ENCODE assay signal across 8 cellular contexts in the genomic region with DNA sequence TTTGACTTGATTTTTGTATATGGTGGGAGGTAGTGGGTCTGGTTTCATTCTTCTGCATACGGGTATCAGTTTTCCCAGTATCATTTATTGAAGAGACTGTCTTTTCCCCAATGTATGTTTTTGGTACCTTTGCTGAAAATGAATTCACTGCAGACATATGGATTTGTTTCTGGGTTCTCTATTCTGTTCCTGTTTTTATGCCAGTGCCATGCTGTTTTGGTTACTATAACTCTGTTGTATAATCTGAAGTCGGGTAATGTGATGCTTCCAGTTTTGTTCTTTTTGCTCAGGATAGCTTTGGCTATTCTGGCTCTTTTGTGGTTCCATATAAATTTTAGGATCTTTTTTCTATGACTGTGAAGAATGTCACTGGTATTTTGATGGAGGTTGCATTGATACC. TPM values are rescaled to one million over a fixed set of nuclear protein-coding genes. Genes with fewer than 3 reads are reported as not detected.
DNase-seq lines count a peak whose midpoint lies in the region; TF ChIP-seq lines count a peak whose summit lies in the region.

No MANE protein-coding gene starts in this region.

- H3K4me3 ChIP-seq in BE2C (ENCODE audit: low read depth, low read length) (peak overlapping the region; percentile 91), Karpas-422 (ENCODE audit: low read length) (peak overlapping the region; percentile 93), neural cell (ENCODE audit: low read length) (peak overlapping the region; percentile 90)

- H3K36me3 Mint-ChIP-seq in dendritic cell treated with granulocyte-macrophage colony-stimulating factor and Interleukin-4, amounts not matched to agents 40 ng/mL and 50 ng/mL, for 4 days (ENCODE audit: low read depth): peaks cover 48% of the 10 kb centered on the region

- H3K36me3 ChIP-seq in BE2C (peaks cover 23% of the 10 kb centered on the region), Karpas-422 (ENCODE audit: insufficient read depth, low read length) (peaks cover 21% of the 10 kb centered on the region), neural cell (ENCODE audit: insufficient read depth, low read length) (peaks cover 10% of the 10 kb centered on the region)

- no peak for TF ChIP-seq CTCF in BE2C (IDR thresholded peaks at IDR 0.05; ENCODE audit: low read depth, low read length)
- TF ChIP-seq CTCF in neural cell (IDR thresholded peaks at IDR 0.05; ENCODE audit: poor library complexity, severe bottlenecking): no peak

- H4K20me1 ChIP-seq in Karpas-422 (ENCODE audit: insufficient read depth, low read depth, low read length) (0 out of 2 replicates have a peak, but pooled peaks cover 2% of the 10 kb centered on the region), neural cell (ENCODE audit: insufficient read depth) (no peaks in the 10 kb centered on the region)

- H2AFZ ChIP-seq in Karpas-422 (ENCODE audit: low read length) (no peak overlapping the region), neural cell (ENCODE audit: low read depth, low read length) (peak overlapping the region; percentile 85)

- TF ChIP-seq EP300 in neural cell (conservative IDR thresholded peaks at IDR 0.05; ENCODE audit: poor library complexity, severe bottlenecking): no peak

- H3K4me2 ChIP-seq in Karpas-422 (ENCODE audit: low read depth, low read length, poor library complexity, severe bottlenecking): peak overlapping the region; percentile 72
- peak overlapping the region; percentile 72 for H3K4me2 ChIP-seq in neural cell (ENCODE audit: low read length)

- H3K4me3 Mint-ChIP-seq in dendritic cell treated with granulocyte-macrophage colony-stimulating factor and Interleukin-4, amounts not matched to agents 40 ng/mL and 50 ng/mL, for 4 days: peak overlapping the region; percentile 99

- no peak for DNase-seq in BE2C
- DNase-seq in Karpas-422: no peak
- DNase-seq in GM19238 (ENCODE audit: insufficient read length, low spot score): no peak
- DNase-seq in activated effector memory CD4-positive, alpha-beta T cell treated with Interleukin-2 at 50 U/mL for 16 hours: no peak
- DNase-seq in stimulated activated naive CD4-positive, alpha-beta T cell treated with Interleukin-2 at 50 U/mL for 16 hours (lab: John Stamatoyannopoulos, UW): no peak
- DNase-seq in stimulated activated CD8-positive, alpha-beta memory T cell treated with anti-CD3 and anti-CD28 coated beads, Interleukin-4, amount 100 ng/mL, for 48 hours: no peak

- H3F3A ChIP-seq in neural cell (ENCODE audit: insufficient read depth, low read length, poor library complexity, severe bottlenecking): peaks cover 5% of the 10 kb centered on the region

- peak overlapping the region; percentile 97 for H3K27ac Mint-ChIP-seq in dendritic cell treated with granulocyte-macrophage colony-stimulating factor and Interleukin-4, amounts not matched to agents 40 ng/mL and 50 ng/mL, for 4 days

- H3K9me2 ChIP-seq in Karpas-422 (replicated peaks; ENCODE audit: insufficient read depth, low read length) (no peaks in the 10 kb centered on the region), neural cell (ENCODE audit: insufficient read depth, low read length) (no peaks in the 10 kb centered on the region)

- no peaks in the 10 kb centered on the region for H3K27me3 Mint-ChIP-seq in dendritic cell treated with granulocyte-macrophage colony-stimulating factor and Interleukin-4, amounts not matched to agents 40 ng/mL and 50 ng/mL, for 4 days

- H3K9me3 ChIP-seq in BE2C (no peaks in the 10 kb centered on the region), Karpas-422 (ENCODE audit: low read length) (no peaks in the 10 kb centered on the region), neural cell (ENCODE audit: low read length) (peaks cover 3% of the 10 kb centered on the region)

- peaks cover 35% of the 10 kb centered on the region for H3K4me1 Mint-ChIP-seq in dendritic cell treated with granulocyte-macrophage colony-stimulating factor and Interleukin-4, amounts not matched to agents 40 ng/mL and 50 ng/mL, for 4 days (ENCODE audit: low read depth)

- peaks cover 80% of the 10 kb centered on the region for H3K79me2 ChIP-seq in Karpas-422 (ENCODE audit: low read length)
- peaks cover 55% of the 10 kb centered on the region for H3K79me2 ChIP-seq in neural cell (replicated peaks; ENCODE audit: insufficient read depth, low read length)

- no peak for TF ChIP-seq RAD21 in neural cell (conservative IDR thresholded peaks at IDR 0.05)

- intact Hi-C loops in dendritic cell treated with granulocyte-macrophage colony-stimulating factor and Interleukin-4, amounts not matched to agents 40 ng/mL and 50 ng/mL, for 4 days (cut with micrococcal nuclease): loop anchor here (5.0 kb wide), 1 partner anchor 70 kb away; a partner anchor contains a TSS

- H3K9ac ChIP-seq in Karpas-422 (ENCODE audit: low read length) (peak overlapping the region; percentile 91), neural cell (ENCODE audit: low read length) (peak overlapping the region; percentile 97)

- H3K27me3 ChIP-seq in BE2C (no peaks in the 10 kb centered on the region), Karpas-422 (ENCODE audit: low read length) (no peaks in the 10 kb centered on the region), neural cell (ENCODE audit: insufficient read depth, low read depth, low read length) (no peaks in the 10 kb centered on the region)

- H3K9me3 Mint-ChIP-seq in dendritic cell treated with granulocyte-macrophage colony-stimulating factor and Interleukin-4, amounts not matched to agents 40 ng/mL and 50 ng/mL, for 4 days: no peaks in the 10 kb centered on the region

- H3K27ac ChIP-seq in Karpas-422 (ENCODE audit: low read length) (no peak overlapping the region), neural cell (ENCODE audit: low read length) (peak overlapping the region; percentile 98)

- H3K4me1 ChIP-seq in BE2C: peaks cover 4% of the 10 kb centered on the region
- peaks cover 23% of the 10 kb centered on the region for H3K4me1 ChIP-seq in Karpas-422 (ENCODE audit: low read length)

TF ChIP-seq in neural cell, 6 proteins besides CTCF, POLR2A, EP300 and RAD21:
- TF ChIP-seq POLR2AphosphoS5 (IDR thresholded peaks at IDR 0.05) (no peak), EZH2 (IDR thresholded peaks at IDR 0.05; ENCODE audit: borderline replicate concordance, insufficient read depth, low read length, poor library complexity, severe bottlenecking) (no peak), MXI1 (conservative IDR thresholded peaks at IDR 0.05; ENCODE audit: poor library complexity, severe bottlenecking) (no peak), SMC3 (conservative IDR thresholded peaks at IDR 0.05; ENCODE audit: poor library complexity) (no peak), TAF1 (IDR thresholded peaks at IDR 0.05; ENCODE audit: low read depth) (no peak)
- TF ChIP-seq, protein P1, sequence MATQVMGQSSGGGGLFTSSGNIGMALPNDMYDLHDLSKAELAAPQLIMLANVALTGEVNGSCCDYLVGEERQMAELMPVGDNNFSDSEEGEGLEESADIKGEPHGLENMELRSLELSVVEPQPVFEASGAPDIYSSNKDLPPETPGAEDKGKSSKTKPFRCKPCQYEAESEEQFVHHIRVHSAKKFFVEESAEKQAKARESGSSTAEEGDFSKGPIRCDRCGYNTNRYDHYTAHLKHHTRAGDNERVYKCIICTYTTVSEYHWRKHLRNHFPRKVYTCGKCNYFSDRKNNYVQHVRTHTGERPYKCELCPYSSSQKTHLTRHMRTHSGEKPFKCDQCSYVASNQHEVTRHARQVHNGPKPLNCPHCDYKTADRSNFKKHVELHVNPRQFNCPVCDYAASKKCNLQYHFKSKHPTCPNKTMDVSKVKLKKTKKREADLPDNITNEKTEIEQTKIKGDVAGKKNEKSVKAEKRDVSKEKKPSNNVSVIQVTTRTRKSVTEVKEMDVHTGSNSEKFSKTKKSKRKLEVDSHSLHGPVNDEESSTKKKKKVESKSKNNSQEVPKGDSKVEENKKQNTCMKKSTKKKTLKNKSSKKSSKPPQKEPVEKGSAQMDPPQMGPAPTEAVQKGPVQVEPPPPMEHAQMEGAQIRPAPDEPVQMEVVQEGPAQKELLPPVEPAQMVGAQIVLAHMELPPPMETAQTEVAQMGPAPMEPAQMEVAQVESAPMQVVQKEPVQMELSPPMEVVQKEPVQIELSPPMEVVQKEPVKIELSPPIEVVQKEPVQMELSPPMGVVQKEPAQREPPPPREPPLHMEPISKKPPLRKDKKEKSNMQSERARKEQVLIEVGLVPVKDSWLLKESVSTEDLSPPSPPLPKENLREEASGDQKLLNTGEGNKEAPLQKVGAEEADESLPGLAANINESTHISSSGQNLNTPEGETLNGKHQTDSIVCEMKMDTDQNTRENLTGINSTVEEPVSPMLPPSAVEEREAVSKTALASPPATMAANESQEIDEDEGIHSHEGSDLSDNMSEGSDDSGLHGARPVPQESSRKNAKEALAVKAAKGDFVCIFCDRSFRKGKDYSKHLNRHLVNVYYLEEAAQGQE (IDR thresholded peaks at IDR 0.05; ENCODE audit: borderline replicate concordance): no peak

RNA-seq across cellular contexts. Expression of a gene that starts 0.8 kb away (rescaled TPM):
- polyA plus RNA-seq in BE2C (2012; ENCODE audit: insufficient read depth, insufficient read length, low read depth): 42.1 TPM
- total RNA-seq in Karpas-422 (2014; rRNA removed; shearing (Covaris generic); ENCODE audit: low replicate concordance): 21.9 and 36.8 TPM in 2 replicates
- polyA plus RNA-seq in neural cell: 30.0 and 33.2 TPM in 2 replicates
- 42.6 and 49.2 TPM in 2 replicates for polyA minus RNA-seq in neural cell

RNA-seq across cellular contexts. Expression of a gene that starts 0.9 kb away (rescaled TPM):
- polyA plus RNA-seq in BE2C (2012; ENCODE audit: insufficient read depth, insufficient read length, low read depth): 15.5 TPM
- total RNA-seq in Karpas-422 (2014; rRNA removed; shearing (Covaris generic); ENCODE audit: low replicate concordance): 18.7 and 31.5 TPM in 2 replicates
- polyA plus RNA-seq in neural cell: 44.4 and 53.5 TPM in 2 replicates
- polyA minus RNA-seq in neural cell: 43.6 and 46.0 TPM in 2 replicates

RNA-seq across cellular contexts. Expression of a gene that starts 56.7 kb away (rescaled TPM):
- polyA plus RNA-seq in BE2C (2012; ENCODE audit: insufficient read depth, insufficient read length, low read depth): 1.7 TPM
- 1.3 and 2.7 TPM in 2 replicates for total RNA-seq in Karpas-422 (2014; rRNA removed; shearing (Covaris generic); ENCODE audit: low replicate concordance)
- 1.8 and 3.2 TPM in 2 replicates for polyA plus RNA-seq in neural cell
- 0.49 TPM in 1 of 2 replicates, not detected in the other for polyA minus RNA-seq in neural cell
